ENCODE assay signal across 11 cellular contexts in the genomic region with DNA sequence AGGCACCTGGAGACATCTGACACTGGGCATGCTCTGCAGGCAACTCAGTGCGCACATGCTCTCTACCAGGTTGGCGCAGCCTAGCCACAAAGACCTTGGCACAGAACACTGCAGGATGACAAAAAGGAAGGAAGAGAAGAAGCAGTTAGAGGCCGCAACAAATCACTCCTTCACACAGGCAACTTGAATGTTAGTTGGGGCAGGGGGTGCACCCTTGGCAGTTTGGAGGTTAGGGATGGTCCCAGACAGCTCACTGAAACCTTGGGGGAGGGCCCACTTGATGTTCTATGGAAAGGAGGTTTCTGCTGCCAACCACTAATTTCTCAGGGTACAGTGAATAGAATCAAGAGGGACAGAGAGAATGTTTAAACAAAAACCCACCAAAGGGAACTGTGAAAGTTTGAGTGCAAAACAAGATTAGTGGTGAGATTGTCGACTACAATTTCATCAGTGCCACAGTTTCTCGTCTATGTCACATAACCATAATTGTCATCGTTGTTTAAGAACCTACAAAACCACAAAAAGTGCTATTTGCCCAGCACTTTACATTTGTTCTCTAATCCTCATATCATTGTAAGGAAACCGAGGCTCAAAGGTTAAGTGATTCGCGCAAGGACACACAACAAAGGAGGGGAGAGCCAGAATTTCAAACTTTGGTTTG. TPM values are rescaled to one million over a fixed set of nuclear protein-coding genes. Genes with fewer than 3 reads are reported as not detected.
DNase-seq lines count a peak whose midpoint lies in the region; ATAC-seq, FAIRE-seq and TF ChIP-seq lines count a peak whose summit lies in the region.
"Had no signal": no experiment of that assay in that cellular context is flagged by ENCODE, and none has a peak within 500 bp of the region (broad histone marks: within the 10 kb centered on the region; RNA-seq: fewer than 3 reads in every experiment).

No MANE protein-coding gene starts in this region.

- H3K9me3 ChIP-seq in gastroesophageal sphincter (no peaks in the 10 kb centered on the region), transverse colon (no peaks in the 10 kb centered on the region)
- H3K9me3 ChIP-seq: A549 had no signal

- H3K27ac ChIP-seq in gastroesophageal sphincter (peak overlapping the region; percentile 11 to 65 (median 53)), transverse colon (peak overlapping the region in 2 of 4 donors; percentile 1 to 13)

- intact Hi-C loops in transverse colon (cut with DNase I; ENCODE audit: low total_unique reads), result no loop called here

- no peaks in the 10 kb centered on the region for H3K27me3 Mint-ChIP-seq in stimulated activated memory B cell treated with anti-CD40 and anti-IgM and Interleukin-4, amounts not matched to agents 10 μg/mL and 1 μg/mL and 100 μg/mL, for 72 hours
- H3K27me3 Mint-ChIP-seq: IgD-negative memory B cell had no signal

- H3K4me3 Mint-ChIP-seq in stimulated activated memory B cell treated with anti-CD40 and anti-IgM and Interleukin-4, amounts not matched to agents 10 μg/mL and 1 μg/mL and 100 μg/mL, for 72 hours, result peak overlapping the region; percentile 25

- H3K27me3 ChIP-seq in gastroesophageal sphincter, result no peaks in the 10 kb centered on the region
- H3K27me3 ChIP-seq in transverse colon, result no peaks in the 10 kb centered on the region
- H3K27me3 ChIP-seq: dorsolateral prefrontal cortex had no signal

- TF ChIP-seq CTCF in gastroesophageal sphincter (IDR thresholded peaks at IDR 0.05) (no peak), transverse colon (IDR thresholded peaks at IDR 0.05) (no peak)

- no peak for TF ChIP-seq POLR2A in gastroesophageal sphincter (IDR thresholded peaks at IDR 0.05)
- no peak for TF ChIP-seq POLR2A in transverse colon (IDR thresholded peaks at IDR 0.05)

- peak; percentile 19 for DNase-seq in NCI-H2107 treated with DMSO at 0.1 percent for 48 hours (lab: John Stamatoyannopoulos, UW; ENCODE audit: unreplicated experiment)
- DNase-seq in NCI-H2107 (lab: John Stamatoyannopoulos, UW), result no peak
- DNase-seq in T-helper 2 cell, result peak in 3 of 5 experiments; percentile 30 to 90 (median 57)
- no peak for DNase-seq in frontal cortex (ENCODE audit: low spot score in 2 of 2)
- DNase-seq in transverse colon, result no peak
- DNase-seq in mesenteric fat pad (ENCODE audit: low spot score), result no peak

- H3K4me3 ChIP-seq in gastroesophageal sphincter (no peak overlapping the region), transverse colon (no peak overlapping the region)
- H3K4me3 ChIP-seq: A549, dorsolateral prefrontal cortex had no signal

- H3K4me1 ChIP-seq in gastroesophageal sphincter, result peaks cover 21 to 94% (median 61%) of the 10 kb centered on the region in 3 donors
- peaks cover 20 to 69% (median 40%) of the 10 kb centered on the region in 4 donors for H3K4me1 ChIP-seq in transverse colon

- H3K4me1 Mint-ChIP-seq in stimulated activated memory B cell treated with anti-CD40 and anti-IgM and Interleukin-4, amounts not matched to agents 10 μg/mL and 1 μg/mL and 100 μg/mL, for 72 hours, result peaks cover 77% of the 10 kb centered on the region

- in situ Hi-C loops in transverse colon (cut with MboI; ENCODE audit: low pct_ligation_motif_present in 1 of 4, low pct_unique_long_range_greater_than_20kb in 1 of 4, low sequenced_read_pairs in 3 of 4), result no loop called here

- H3K36me3 ChIP-seq in gastroesophageal sphincter (no peaks in the 10 kb centered on the region), transverse colon (no peaks in the 10 kb centered on the region)

- no peak for FAIRE-seq in frontal cortex (lab: Jason Lieb, UNC)
- FAIRE-seq: A549 had no signal

- WGBS in gastroesophageal sphincter (ENCODE audit: low coverage in 1 of 2), 2 donors, result 77 to 81% methylated on average over 8 to 9 of the region's 9 CpGs
- 71 to 74% methylated on average over 9 of the region's 9 CpGs for WGBS in transverse colon (ENCODE audit: low coverage in 1 of 2), 2 donors

- H3K9me3 Mint-ChIP-seq in stimulated activated memory B cell treated with anti-CD40 and anti-IgM and Interleukin-4, amounts not matched to agents 10 μg/mL and 1 μg/mL and 100 μg/mL, for 72 hours, result no peaks in the 10 kb centered on the region
- H3K9me3 Mint-ChIP-seq: IgD-negative memory B cell had no signal

- H3K36me3 Mint-ChIP-seq in stimulated activated memory B cell treated with anti-CD40 and anti-IgM and Interleukin-4, amounts not matched to agents 10 μg/mL and 1 μg/mL and 100 μg/mL, for 72 hours, result peaks cover 1% of the 10 kb centered on the region

- no peak for TF ChIP-seq EP300 in gastroesophageal sphincter (IDR thresholded peaks at IDR 0.05)
- no peak for TF ChIP-seq EP300 in transverse colon (IDR thresholded peaks at IDR 0.05; ENCODE audit: low read depth)

- H3K27ac Mint-ChIP-seq in stimulated activated memory B cell treated with anti-CD40 and anti-IgM and Interleukin-4, amounts not matched to agents 10 μg/mL and 1 μg/mL and 100 μg/mL, for 72 hours, result peak overlapping the region; percentile 73

- no peak for ATAC-seq in gastroesophageal sphincter
- ATAC-seq in stimulated activated memory B cell treated with anti-CD40 and anti-IgM and Interleukin-4, amounts not matched to agents 10 μg/mL and 1 μg/mL and 100 μg/mL, for 72 hours, result peak; percentile 88

RNA-seq across cellular contexts. Expression of gene FBXW11, which starts 48.7 kb away (rescaled TPM):
- total RNA-seq in gastroesophageal sphincter (10 to 100 TPM; 64.3 to 88.3 (median 76.3) TPM), frontal cortex (159 TPM), transverse colon (10 to 100 TPM; 22.8 to 44.8 (median 40.3) TPM), mesenteric fat pad (43.9 TPM)

Comparison
In these comparisons a context has a peak if more than half of its experiments do, and no peak if none do; other contexts are left out.
1. DNase-seq: peak in NCI-H2107 treated with DMSO at 0.1 percent for 48 hours (single experiment) and T-helper 2 cell (3 of 5); none in NCI-H2107 (single experiment), frontal cortex (0 of 2), transverse colon (single experiment) and mesenteric fat pad (single experiment).